2 cellular contexts compared by ENCODE assay signal in the genomic region with DNA sequence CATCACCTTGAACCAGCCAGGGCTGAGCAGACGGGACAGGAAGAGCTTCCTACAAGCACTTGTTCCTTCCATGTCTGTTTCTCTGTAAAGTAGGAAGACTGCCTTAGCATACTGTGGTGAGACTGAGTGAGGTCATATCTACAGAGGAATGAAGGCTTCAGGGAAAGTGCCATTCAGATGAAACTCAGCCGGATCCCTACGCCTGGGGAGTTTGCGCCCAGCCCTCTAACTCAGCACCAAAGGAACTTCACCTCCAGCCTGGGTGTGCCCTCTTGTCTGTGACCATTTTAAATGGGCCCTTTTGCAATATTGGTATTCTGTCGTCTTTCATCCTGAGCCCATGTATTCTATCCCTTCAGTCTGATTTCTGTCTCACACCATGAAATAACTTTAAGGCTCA.
TF ChIP-seq lines count a peak whose summit lies in the region.

No MANE protein-coding gene starts in this region.

TF ChIP-seq in IMR-90, 13 proteins besides CTCF, POLR2A, EP300 and RAD21:
- TF ChIP-seq MAFK (IDR thresholded peaks at IDR 0.05; ENCODE audit: low read depth, low read length) (no peak), NFE2L2 (IDR thresholded peaks at IDR 0.05; ENCODE audit: low read depth, low read length) (no peak), BHLHE40 (IDR thresholded peaks at IDR 0.05; ENCODE audit: low read depth, low read length) (no peak), FOS (IDR thresholded peaks at IDR 0.05; ENCODE audit: low read depth, low read length) (no peak), MAZ (IDR thresholded peaks at IDR 0.05; ENCODE audit: borderline replicate concordance, low read depth, low read length) (no peak), CHD1 (IDR thresholded peaks at IDR 0.05; ENCODE audit: low read depth, low read length) (no peak), SMC3 (IDR thresholded peaks at IDR 0.05; ENCODE audit: low read depth, low read length) (no peak), RFX5 (IDR thresholded peaks at IDR 0.05; ENCODE audit: low read depth, low read length) (no peak), CEBPB (IDR thresholded peaks at IDR 0.05; ENCODE audit: low read depth, low read length) (no peak)
- TF ChIP-seq, protein P1, sequence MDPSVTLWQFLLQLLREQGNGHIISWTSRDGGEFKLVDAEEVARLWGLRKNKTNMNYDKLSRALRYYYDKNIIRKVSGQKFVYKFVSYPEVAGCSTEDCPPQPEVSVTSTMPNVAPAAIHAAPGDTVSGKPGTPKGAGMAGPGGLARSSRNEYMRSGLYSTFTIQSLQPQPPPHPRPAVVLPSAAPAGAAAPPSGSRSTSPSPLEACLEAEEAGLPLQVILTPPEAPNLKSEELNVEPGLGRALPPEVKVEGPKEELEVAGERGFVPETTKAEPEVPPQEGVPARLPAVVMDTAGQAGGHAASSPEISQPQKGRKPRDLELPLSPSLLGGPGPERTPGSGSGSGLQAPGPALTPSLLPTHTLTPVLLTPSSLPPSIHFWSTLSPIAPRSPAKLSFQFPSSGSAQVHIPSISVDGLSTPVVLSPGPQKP (IDR thresholded peaks at IDR 0.05; ENCODE audit: borderline replicate concordance, low read depth, low read length) = no peak

TF ChIP-seq in HepG2, 621 proteins besides CTCF, POLR2A, EP300 and RAD21:
- TF ChIP-seq, protein P2, sequence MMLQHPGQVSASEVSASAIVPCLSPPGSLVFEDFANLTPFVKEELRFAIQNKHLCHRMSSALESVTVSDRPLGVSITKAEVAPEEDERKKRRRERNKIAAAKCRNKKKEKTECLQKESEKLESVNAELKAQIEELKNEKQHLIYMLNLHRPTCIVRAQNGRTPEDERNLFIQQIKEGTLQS (CRISPR knock-in tag; IDR thresholded peaks at IDR 0.05) = no peak
- TF ChIP-seq FLYWCH1 (CRISPR knock-in tag; IDR thresholded peaks at IDR 0.05) (no peak), SMAD9 (CRISPR knock-in tag; IDR thresholded peaks at IDR 0.05) (no peak), XBP1 (CRISPR knock-in tag; IDR thresholded peaks at IDR 0.05) (no peak), ZNF335 (CRISPR knock-in tag; IDR thresholded peaks at IDR 0.05) (no peak), CC2D1A (CRISPR knock-in tag; IDR thresholded peaks at IDR 0.05) (no peak), HMG20A (CRISPR knock-in tag; IDR thresholded peaks at IDR 0.05; ENCODE audit: borderline replicate concordance) (no peak), YEATS4 (CRISPR knock-in tag; IDR thresholded peaks at IDR 0.05; ENCODE audit: borderline replicate concordance) (no peak), ZNF567 (CRISPR knock-in tag; IDR thresholded peaks at IDR 0.05; ENCODE audit: borderline replicate concordance) (no peak), RARA (CRISPR knock-in tag; IDR thresholded peaks at IDR 0.05) (no peak), NCOA1 (CRISPR knock-in tag; IDR thresholded peaks at IDR 0.05) (no peak), ZNF616 (CRISPR knock-in tag; IDR thresholded peaks at IDR 0.05; ENCODE audit: low read depth) (no peak), HNRNPLL (IDR thresholded peaks at IDR 0.05; ENCODE audit: low read depth, low read length, poor library complexity, severe bottlenecking) (no peak), ZNF282 (IDR thresholded peaks at IDR 0.05; ENCODE audit: partially characterized antibody) (no peak), TP53 (CRISPR knock-in tag; conservative IDR thresholded peaks at IDR 0.05) (no peak), NONO (IDR thresholded peaks at IDR 0.05) (no peak), NONO (CRISPR knock-in tag; conservative IDR thresholded peaks at IDR 0.05) (no peak)
- TF ChIP-seq, protein P3, sequence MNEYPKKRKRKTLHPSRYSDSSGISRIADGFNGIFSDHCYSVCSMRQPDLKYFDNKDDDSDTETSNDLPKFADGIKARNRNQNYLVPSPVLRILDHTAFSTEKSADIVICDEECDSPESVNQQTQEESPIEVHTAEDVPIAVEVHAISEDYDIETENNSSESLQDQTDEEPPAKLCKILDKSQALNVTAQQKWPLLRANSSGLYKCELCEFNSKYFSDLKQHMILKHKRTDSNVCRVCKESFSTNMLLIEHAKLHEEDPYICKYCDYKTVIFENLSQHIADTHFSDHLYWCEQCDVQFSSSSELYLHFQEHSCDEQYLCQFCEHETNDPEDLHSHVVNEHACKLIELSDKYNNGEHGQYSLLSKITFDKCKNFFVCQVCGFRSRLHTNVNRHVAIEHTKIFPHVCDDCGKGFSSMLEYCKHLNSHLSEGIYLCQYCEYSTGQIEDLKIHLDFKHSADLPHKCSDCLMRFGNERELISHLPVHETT (CRISPR knock-in tag; conservative IDR thresholded peaks at IDR 0.05) = no peak
- TF ChIP-seq, protein P4, sequence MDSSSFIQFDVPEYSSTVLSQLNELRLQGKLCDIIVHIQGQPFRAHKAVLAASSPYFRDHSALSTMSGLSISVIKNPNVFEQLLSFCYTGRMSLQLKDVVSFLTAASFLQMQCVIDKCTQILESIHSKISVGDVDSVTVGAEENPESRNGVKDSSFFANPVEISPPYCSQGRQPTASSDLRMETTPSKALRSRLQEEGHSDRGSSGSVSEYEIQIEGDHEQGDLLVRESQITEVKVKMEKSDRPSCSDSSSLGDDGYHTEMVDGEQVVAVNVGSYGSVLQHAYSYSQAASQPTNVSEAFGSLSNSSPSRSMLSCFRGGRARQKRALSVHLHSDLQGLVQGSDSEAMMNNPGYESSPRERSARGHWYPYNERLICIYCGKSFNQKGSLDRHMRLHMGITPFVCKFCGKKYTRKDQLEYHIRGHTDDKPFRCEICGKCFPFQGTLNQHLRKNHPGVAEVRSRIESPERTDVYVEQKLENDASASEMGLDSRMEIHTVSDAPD (CRISPR knock-in tag; IDR thresholded peaks at IDR 0.05) = no peak
- TF ChIP-seq, protein P5, sequence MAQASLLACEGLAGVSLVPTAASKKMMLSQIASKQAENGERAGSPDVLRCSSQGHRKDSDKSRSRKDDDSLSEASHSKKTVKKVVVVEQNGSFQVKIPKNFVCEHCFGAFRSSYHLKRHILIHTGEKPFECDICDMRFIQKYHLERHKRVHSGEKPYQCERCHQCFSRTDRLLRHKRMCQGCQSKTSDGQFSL (CRISPR knock-in tag; IDR thresholded peaks at IDR 0.05) = no peak
- TF ChIP-seq, protein P6, sequence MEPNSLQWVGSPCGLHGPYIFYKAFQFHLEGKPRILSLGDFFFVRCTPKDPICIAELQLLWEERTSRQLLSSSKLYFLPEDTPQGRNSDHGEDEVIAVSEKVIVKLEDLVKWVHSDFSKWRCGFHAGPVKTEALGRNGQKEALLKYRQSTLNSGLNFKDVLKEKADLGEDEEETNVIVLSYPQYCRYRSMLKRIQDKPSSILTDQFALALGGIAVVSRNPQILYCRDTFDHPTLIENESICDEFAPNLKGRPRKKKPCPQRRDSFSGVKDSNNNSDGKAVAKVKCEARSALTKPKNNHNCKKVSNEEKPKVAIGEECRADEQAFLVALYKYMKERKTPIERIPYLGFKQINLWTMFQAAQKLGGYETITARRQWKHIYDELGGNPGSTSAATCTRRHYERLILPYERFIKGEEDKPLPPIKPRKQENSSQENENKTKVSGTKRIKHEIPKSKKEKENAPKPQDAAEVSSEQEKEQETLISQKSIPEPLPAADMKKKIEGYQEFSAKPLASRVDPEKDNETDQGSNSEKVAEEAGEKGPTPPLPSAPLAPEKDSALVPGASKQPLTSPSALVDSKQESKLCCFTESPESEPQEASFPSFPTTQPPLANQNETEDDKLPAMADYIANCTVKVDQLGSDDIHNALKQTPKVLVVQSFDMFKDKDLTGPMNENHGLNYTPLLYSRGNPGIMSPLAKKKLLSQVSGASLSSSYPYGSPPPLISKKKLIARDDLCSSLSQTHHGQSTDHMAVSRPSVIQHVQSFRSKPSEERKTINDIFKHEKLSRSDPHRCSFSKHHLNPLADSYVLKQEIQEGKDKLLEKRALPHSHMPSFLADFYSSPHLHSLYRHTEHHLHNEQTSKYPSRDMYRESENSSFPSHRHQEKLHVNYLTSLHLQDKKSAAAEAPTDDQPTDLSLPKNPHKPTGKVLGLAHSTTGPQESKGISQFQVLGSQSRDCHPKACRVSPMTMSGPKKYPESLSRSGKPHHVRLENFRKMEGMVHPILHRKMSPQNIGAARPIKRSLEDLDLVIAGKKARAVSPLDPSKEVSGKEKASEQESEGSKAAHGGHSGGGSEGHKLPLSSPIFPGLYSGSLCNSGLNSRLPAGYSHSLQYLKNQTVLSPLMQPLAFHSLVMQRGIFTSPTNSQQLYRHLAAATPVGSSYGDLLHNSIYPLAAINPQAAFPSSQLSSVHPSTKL (CRISPR knock-in tag; IDR thresholded peaks at IDR 0.05) = no peak
